8 cellular contexts compared by ENCODE assay signal in the genomic region with DNA sequence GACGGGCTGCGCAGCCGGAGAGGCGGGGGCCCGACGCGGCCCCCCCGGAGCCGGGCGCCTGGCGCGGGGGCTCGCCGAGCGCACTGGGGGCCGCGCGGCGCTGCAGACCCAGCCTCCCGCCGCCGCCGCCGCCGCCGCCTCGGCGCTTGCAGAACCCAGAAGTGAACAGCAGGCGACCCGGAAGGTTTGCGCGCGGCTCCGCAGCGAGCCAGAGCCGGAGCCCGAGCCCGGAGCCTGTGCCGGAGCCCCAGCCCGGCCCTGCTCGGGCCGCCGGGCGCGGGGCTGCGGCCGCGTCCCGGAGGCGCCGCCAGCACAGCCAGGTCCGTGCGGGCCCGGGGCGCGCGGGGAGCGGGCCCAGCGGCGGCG. TPM values are rescaled to one million over a fixed set of nuclear protein-coding genes. Genes with fewer than 3 reads are reported as not detected.
DNase-seq lines count a peak whose midpoint lies in the region; ATAC-seq and TF ChIP-seq lines count a peak whose summit lies in the region.

Gene ZNF362 (plus strand): TSS at position 158 of the 366 bp plus-strand sequence. CDS start 14,083 bp downstream, outside the sequence.

- peak; percentile 54 for ATAC-seq in HG03565 (IDR thresholded peaks at IDR 0.05; ENCODE audit: unreplicated experiment)

- H3F3A ChIP-seq in neural progenitor cell (ENCODE audit: low read depth) = peaks cover 16% of the 10 kb centered on the region

- DNase-seq in DMS79 treated with DMSO at 0.1 percent for 48 hours (lab: John Stamatoyannopoulos, UW) (peak; percentile 19), DMS79 (lab: John Stamatoyannopoulos, UW) (no peak), SK-N-MC (ENCODE audit: low read depth, low spot score) (no peak), foreskin melanocyte (peak; percentile 19), neural progenitor cell (ENCODE audit: low spot score) (peak; percentile 86)
- DNase-seq in activated naive CD4-positive, alpha-beta T cell treated with Interleukin-2 at 50 U/mL for 16 hours = peak; percentile 70

- H3K4me3 ChIP-seq in SK-N-MC (peak within 1 kb of the TSS; percentile 95), neural progenitor cell (peak within 1 kb of the TSS; percentile 93), subcutaneous abdominal adipose tissue (ENCODE audit: low read depth in 1 of 5, low read length in 5 of 5) (peak within 1 kb of the TSS; percentile 82 to 90 (median 84))

- no peak for TF ChIP-seq CTCF in neural progenitor cell (IDR thresholded peaks at IDR 0.05)

- H3K9me3 ChIP-seq in SK-N-MC (ENCODE audit: low read depth, low read length) (no peaks in the 10 kb centered on the region), neural progenitor cell (ENCODE audit: low read depth) (no peaks in the 10 kb centered on the region), subcutaneous abdominal adipose tissue (ENCODE audit: control insufficient read depth in 5 of 5, low read length in 5 of 5) (no peaks in the 10 kb centered on the region)

- H3K9me3 Mint-ChIP-seq in neural progenitor cell = peaks cover 4% of the 10 kb centered on the region

- H3K36me3 ChIP-seq in SK-N-MC (ENCODE audit: insufficient read depth, low read length) (no peaks in the 10 kb centered on the region), neural progenitor cell (no peaks in the 10 kb centered on the region), subcutaneous abdominal adipose tissue (ENCODE audit: control insufficient read depth in 5 of 5, insufficient read depth in 5 of 5, low read length in 5 of 5) (peaks cover 0 to 4% (median 0%) of the 10 kb centered on the region in 5 donors)

- peak within 1 kb of the TSS; percentile 100 for H3K4me3 Mint-ChIP-seq in neural progenitor cell

- peaks cover 7% of the 10 kb centered on the region for H3K27me3 Mint-ChIP-seq in neural progenitor cell (ENCODE audit: insufficient read depth, low read depth)

- H3K27ac ChIP-seq in SK-N-MC (peak within 1 kb of the TSS; percentile 87), neural progenitor cell (no peak within 1 kb of the TSS), subcutaneous abdominal adipose tissue (ENCODE audit: low read depth, low read length) (peak within 1 kb of the TSS; percentile 74)

- H3K79me2 ChIP-seq in neural progenitor cell (ENCODE audit: low read depth) = peaks cover 46% of the 10 kb centered on the region

- peak within 1 kb of the TSS; percentile 86 for H3K4me2 ChIP-seq in neural progenitor cell

- H3K9ac ChIP-seq in SK-N-MC (ENCODE audit: insufficient read length) = peak within 1 kb of the TSS; percentile 94
- peak within 1 kb of the TSS; percentile 55 for H3K9ac ChIP-seq in neural progenitor cell
- H3K9ac ChIP-seq in subcutaneous abdominal adipose tissue (ENCODE audit: low read length in 5 of 5) = peak within 1 kb of the TSS; percentile 62 to 82 (median 78)

- H3K4me1 Mint-ChIP-seq in neural progenitor cell = peaks cover 34% of the 10 kb centered on the region

- H3K36me3 Mint-ChIP-seq in neural progenitor cell = peaks cover 5% of the 10 kb centered on the region

- H3K4me1 ChIP-seq in neural progenitor cell (peaks cover 22% of the 10 kb centered on the region), subcutaneous abdominal adipose tissue (ENCODE audit: control insufficient read depth in 5 of 5, insufficient read depth in 5 of 5, low read length in 5 of 5) (peaks cover 11 to 39% (median 29%) of the 10 kb centered on the region in 5 donors)

- H4K20me1 ChIP-seq in neural progenitor cell (ENCODE audit: low read depth) = peaks cover 37% of the 10 kb centered on the region

- H3K27me3 ChIP-seq in neural progenitor cell = no peaks in the 10 kb centered on the region
- peaks cover 0 to 3% (median 0%) of the 10 kb centered on the region in 5 donors for H3K27me3 ChIP-seq in subcutaneous abdominal adipose tissue (ENCODE audit: control insufficient read depth in 5 of 5, insufficient read depth in 4 of 5, low read length in 5 of 5)

- peak within 1 kb of the TSS; percentile 100 for H3K27ac Mint-ChIP-seq in neural progenitor cell

- H2AFZ ChIP-seq in neural progenitor cell (replicated peaks) = peak within 1 kb of the TSS; percentile 88

RNA-seq across cellular contexts. Expression of gene ZNF362, which starts in this region (rescaled TPM):
- 10.9 and 27.9 TPM in 2 replicates for total RNA-seq in neural progenitor cell (ENCODE audit: low replicate concordance)

Comparison
In these comparisons a context has a peak if more than half of its experiments do, and no peak if none do; other contexts are left out.
1. DNase-seq: peak in DMS79 treated with DMSO at 0.1 percent for 48 hours (single experiment), activated naive CD4-positive, alpha-beta T cell treated with Interleukin-2 at 50 U/mL for 16 hours (single experiment), foreskin melanocyte (single experiment) and neural progenitor cell (single experiment); none in DMS79 (single experiment) and SK-N-MC (single experiment).
2. Peak in every context shown above with its lines, with median percentiles within 50 percentile points of each other: H3K4me3 ChIP-seq and H3K9ac ChIP-seq.